28 cellular contexts compared by ENCODE assay signal in genomic region chr1:165628127-165628857, GRCh38.
"Had no signal": no experiment of that assay in that cellular context is flagged by ENCODE, and none has a peak within 500 bp of the region (broad histone marks: within the 10 kb centered on the region; RNA-seq: fewer than 3 reads in every experiment).

No MANE protein-coding gene starts in this region.

- ATAC-seq: activated naive CD4-positive, alpha-beta T cell treated with anti-CD3 and anti-CD28 coated beads, Interleukin-2, amount 50 U/mL, for 72 hours; body of pancreas; gastrocnemius medialis; left cardiac atrium; naive thymus-derived CD4-positive, alpha-beta T cell; right cardiac atrium; WTC11 had no signal

- H3K27me3 ChIP-seq: body of pancreas, cardiac muscle cell, colonic mucosa, gastrocnemius medialis, tibial nerve had no signal

- H3K4me3 Mint-ChIP-seq: activated CD4-positive, alpha-beta memory T cell treated with anti-CD3 and anti-CD28 coated beads, Interleukin-2, amount 10 ng/mL, durations not matched to agents 7 days and 5 days; activated CD4-positive, alpha-beta T cell treated with anti-CD3 and anti-CD28 coated beads, Interleukin-2, amount 10 ng/mL, durations not matched to agents 7 days and 5 days; activated T-cell treated with anti-CD3 and anti-CD28 coated beads, Interleukin-2, amount 50 U/mL, for 24 hours; WTC11 had no signal

- H3K27me3 Mint-ChIP-seq: activated T-cell treated with anti-CD3 and anti-CD28 coated beads, Interleukin-2, amount 50 U/mL, for 24 hours had no signal

- H3K4me3 ChIP-seq: body of pancreas, cardiac muscle cell, colonic mucosa, gastrocnemius medialis, neural progenitor cell, spleen, tibial nerve had no signal

- DNase-seq: activated CD4-positive, alpha-beta memory T cell treated with anti-CD3 and anti-CD28 coated beads, Interleukin-2, amount 10 ng/mL, durations not matched to agents 7 days and 5 days; activated CD4-positive, alpha-beta T cell treated with anti-CD3 and anti-CD28 coated beads for 1 hour; activated CD4-positive, alpha-beta T cell treated with anti-CD3 and anti-CD28 coated beads, Interleukin-2, amount 10 ng/mL, durations not matched to agents 7 days and 5 days; activated CD8-positive, alpha-beta memory T cell treated with anti-CD3 and anti-CD28 coated beads, Interleukin-2, amount 50 U/mL, for 48 hours; activated naive CD4-positive, alpha-beta T cell; activated T-cell treated with anti-CD3 and anti-CD28 coated beads, Interleukin-2, amount 50 U/mL, for 24 hours; anterior cingulate cortex; body of pancreas; cerebellar nuclear complex; colonic mucosa; effector CD8-positive, alpha-beta T cell; gastrocnemius medialis; hippocampal formation; left cardiac atrium; mammary epithelial cell; midbrain; naive thymus-derived CD4-positive, alpha-beta T cell; posterior cingulate gyrus; right cardiac atrium; spleen; stimulated activated naive CD4-positive, alpha-beta T cell treated with Interleukin-2 at 50 U/mL for 16 hours; T-helper 2 cell had no signal

- FAIRE-seq: keratinocyte had no signal

- H3K27ac Mint-ChIP-seq: activated CD4-positive, alpha-beta memory T cell treated with anti-CD3 and anti-CD28 coated beads, Interleukin-2, amount 10 ng/mL, durations not matched to agents 7 days and 5 days; activated CD4-positive, alpha-beta T cell treated with anti-CD3 and anti-CD28 coated beads, Interleukin-2, amount 10 ng/mL, durations not matched to agents 7 days and 5 days; activated naive CD4-positive, alpha-beta T cell treated with anti-CD3 and anti-CD28 coated beads, Interleukin-2, amount 50 U/mL, for 72 hours; activated T-cell treated with anti-CD3 and anti-CD28 coated beads, Interleukin-2, amount 50 U/mL, for 24 hours; neural progenitor cell; WTC11 had no signal

- H3K9me3 Mint-ChIP-seq: activated CD4-positive, alpha-beta memory T cell treated with anti-CD3 and anti-CD28 coated beads, Interleukin-2, amount 10 ng/mL, durations not matched to agents 7 days and 5 days; activated CD4-positive, alpha-beta T cell treated with anti-CD3 and anti-CD28 coated beads, Interleukin-2, amount 10 ng/mL, durations not matched to agents 7 days and 5 days; activated naive CD4-positive, alpha-beta T cell treated with anti-CD3 and anti-CD28 coated beads, Interleukin-2, amount 50 U/mL, for 72 hours; activated T-cell treated with anti-CD3 and anti-CD28 coated beads, Interleukin-2, amount 50 U/mL, for 24 hours; neural progenitor cell; WTC11 had no signal

- H3K9me3 ChIP-seq: body of pancreas, colonic mucosa, gastrocnemius medialis, spleen, tibial nerve had no signal

- H3K36me3 Mint-ChIP-seq: activated naive CD4-positive, alpha-beta T cell treated with anti-CD3 and anti-CD28 coated beads, Interleukin-2, amount 50 U/mL, for 72 hours; neural progenitor cell; WTC11 had no signal

- H3K36me3 ChIP-seq: cardiac muscle cell, colonic mucosa, gastrocnemius medialis, neural progenitor cell, spleen, tibial nerve had no signal

- H3K9ac ChIP-seq: neural progenitor cell had no signal

- H3K27ac ChIP-seq: body of pancreas, cardiac muscle cell, colonic mucosa, gastrocnemius medialis, neural progenitor cell, spleen, tibial nerve had no signal
